In genomic region chr16:48155926-48156789, GRCh38 we compare ENCODE assay signal across 16 cellular contexts. TPM values are rescaled to one million over a fixed set of nuclear protein-coding genes. Genes with fewer than 3 reads are reported as not detected.
DNase-seq lines count a peak whose midpoint lies in the region; ATAC-seq and TF ChIP-seq lines count a peak whose summit lies in the region.
"Had no signal": no experiment of that assay in that cellular context is flagged by ENCODE, and none has a peak within 500 bp of the region (broad histone marks: within the 10 kb centered on the region; RNA-seq: fewer than 3 reads in every experiment).

Gene ABCC12, minus strand, starts transcription at chr16:48155993. Its CDS starts 9,569 bp downstream, at chr16:48146424.

- H3K9ac ChIP-seq in IMR-90 (ENCODE audit: low read depth, low read length): no peak within 1 kb of the TSS
- no peak within 1 kb of the TSS for H3K9ac ChIP-seq in endodermal cell (ENCODE audit: extremely low read depth, low read length, poor library complexity, severe bottlenecking)

- H3K4me2 ChIP-seq in IMR-90 (ENCODE audit: low read depth, low read length): peak within 1 kb of the TSS; percentile 38; the same call in 1 of the 2 replicates

- 37% methylated on average over 8 of the region's 24 CpGs; no CpG with 5 or more reads in 1 of the 2 experiments for WGBS in IMR-90 (ENCODE audit: extremely low coverage in 2 of 2, insufficient read length in 1 of 2), 2 experiments
- WGBS in endodermal cell (ENCODE audit: insufficient coverage in 1 of 2, insufficient read length in 1 of 2), 2 experiments: 82 to 83% methylated on average over 14 to 20 of the region's 24 CpGs

- peak within 1 kb of the TSS; percentile 44; the same call in 1 of the 2 replicates for H3K4me3 ChIP-seq in ACC112 (ENCODE audit: low read depth, low read length)
- H3K4me3 ChIP-seq in IMR-90 (ENCODE audit: insufficient read depth, low read depth, low read length): no peak within 1 kb of the TSS
- peak within 1 kb of the TSS; percentile 26 for H3K4me3 ChIP-seq in choroid plexus epithelial cell (ENCODE audit: low read depth, low read length)
- no peak within 1 kb of the TSS for H3K4me3 ChIP-seq in endodermal cell (ENCODE audit: low read length)
- H3K4me3 ChIP-seq: body of pancreas, right lobe of liver had no signal

- H3K27ac ChIP-seq in ACC112 (ENCODE audit: low read depth, low read length) (no peak within 1 kb of the TSS), IMR-90 (ENCODE audit: insufficient read depth, low read length) (no peak within 1 kb of the TSS), endodermal cell (ENCODE audit: low read depth, low read length) (no peak within 1 kb of the TSS)
- H3K27ac ChIP-seq: body of pancreas, neutrophil, right lobe of liver had no signal

- intact Hi-C loops in IMR-90 (cut with micrococcal nuclease): loop anchor here (1.0 to 10.0 kb wide), 7 partner anchors 101 to 1119 kb away; partner anchors contain the start of genes ITFG1 and PHKB

- no peak within 1 kb of the TSS for H3K56ac ChIP-seq in IMR-90 (ENCODE audit: extremely low read depth, insufficient read depth, low read length)

- H2BK15ac ChIP-seq in IMR-90 (ENCODE audit: low read depth, low read length): peak within 1 kb of the TSS; percentile 70; the same call in 2 of the 3 replicates

- peaks cover 25% of the 10 kb centered on the region for H3K4me1 ChIP-seq in ACC112 (ENCODE audit: control insufficient read depth, insufficient read depth, low read length, unreplicated experiment)
- peaks cover 2% of the 10 kb centered on the region for H3K4me1 ChIP-seq in IMR-90 (ENCODE audit: control insufficient read depth, insufficient read depth, low read length)
- H3K4me1 ChIP-seq in endodermal cell (ENCODE audit: control insufficient read depth, insufficient read depth, low read length): no peaks in the 10 kb centered on the region
- H3K4me1 ChIP-seq: body of pancreas, right lobe of liver had no signal

- H3K9me1 ChIP-seq in IMR-90 (ENCODE audit: insufficient read depth, low read length): 0 out of 2 replicates have a peak, but pooled peaks cover 5% of the 10 kb centered on the region

- ATAC-seq in IMR-90 (ENCODE audit: low read depth) (no peak), HG03196 (IDR thresholded peaks at IDR 0.05; ENCODE audit: unreplicated experiment) (no peak), GM21360 (IDR thresholded peaks at IDR 0.05; ENCODE audit: unreplicated experiment) (no peak)

- peak within 1 kb of the TSS in 1 of 2 experiments; percentile 31; a peak in 1 of 4 replicates for H4K8ac ChIP-seq in IMR-90 (ENCODE audit: low read depth in 2 of 2, low read length in 2 of 2)

- no peaks in the 10 kb centered on the region for H3K79me2 ChIP-seq in ACC112 (ENCODE audit: control insufficient read depth, insufficient read depth, low read length, unreplicated experiment)

- H3K4me1 Mint-ChIP-seq in endodermal cell: no peaks in the 10 kb centered on the region

- no peak for TF ChIP-seq RAD21 in IMR-90 (IDR thresholded peaks at IDR 0.05; ENCODE audit: low read length)

- H3K23ac ChIP-seq in IMR-90 (ENCODE audit: low read depth, low read length): no peak within 1 kb of the TSS

- no peak within 1 kb of the TSS for H2BK5ac ChIP-seq in IMR-90 (ENCODE audit: low read depth, low read length, poor library complexity, severe bottlenecking)

- no peaks in the 10 kb centered on the region for H3K9me3 Mint-ChIP-seq in endodermal cell
- H3K9me3 Mint-ChIP-seq: activated naive CD4-positive, alpha-beta T cell treated with anti-CD3 and anti-CD28 coated beads, Interleukin-2, amount 10 ng/mL, durations not matched to agents 7 days and 5 days; dendritic cell treated with granulocyte-macrophage colony-stimulating factor and Interleukin-4, amounts not matched to agents 40 ng/mL and 50 ng/mL, for 4 days; IgD-negative memory B cell had no signal

- POLR2A ChIA-PET in IMR-90 (lab: Charles Lee; ENCODE audit: unreplicated experiment): no interaction called here

- H3K9me3 ChIP-seq in IMR-90 (ENCODE audit: control insufficient read depth, insufficient read depth, low read length) (no peaks in the 10 kb centered on the region), endodermal cell (ENCODE audit: control insufficient read depth, low read length) (no peaks in the 10 kb centered on the region)
- H3K9me3 ChIP-seq: body of pancreas, neutrophil, right lobe of liver had no signal

- H3K36me3 Mint-ChIP-seq in endodermal cell (ENCODE audit: low read depth): no peaks in the 10 kb centered on the region
- H3K36me3 Mint-ChIP-seq: activated naive CD4-positive, alpha-beta T cell treated with anti-CD3 and anti-CD28 coated beads, Interleukin-2, amount 10 ng/mL, durations not matched to agents 7 days and 5 days; IgD-negative memory B cell had no signal

- TF ChIP-seq POLR2A in IMR-90 (IDR thresholded peaks at IDR 0.05; ENCODE audit: low read depth, low read length): no peak

- no peak within 1 kb of the TSS for H3K27ac Mint-ChIP-seq in endodermal cell
- H3K27ac Mint-ChIP-seq: activated CD4-positive, alpha-beta T cell treated with anti-CD3 and anti-CD28 coated beads for 36 hours; activated naive CD4-positive, alpha-beta T cell treated with anti-CD3 and anti-CD28 coated beads, Interleukin-2, amount 10 ng/mL, durations not matched to agents 7 days and 5 days; dendritic cell treated with granulocyte-macrophage colony-stimulating factor and Interleukin-4, amounts not matched to agents 40 ng/mL and 50 ng/mL, for 4 days; IgD-negative memory B cell had no signal

- H4K91ac ChIP-seq in IMR-90 (ENCODE audit: insufficient read depth, low read depth, low read length): peak within 1 kb of the TSS; percentile 23; the same call in 1 of the 2 replicates

- H2BK20ac ChIP-seq in IMR-90 (ENCODE audit: low read depth, low read length): peak within 1 kb of the TSS; percentile 91

- H3K36me3 ChIP-seq in ACC112 (ENCODE audit: insufficient read depth, low read length) (no peaks in the 10 kb centered on the region), IMR-90 (ENCODE audit: control insufficient read depth, insufficient read depth, low read length) (no peaks in the 10 kb centered on the region), endodermal cell (ENCODE audit: control insufficient read depth, insufficient read depth, low read length) (no peaks in the 10 kb centered on the region)
- H3K36me3 ChIP-seq: neutrophil, right lobe of liver had no signal

- DNase-seq in IMR-90 (no peak), choroid plexus epithelial cell (ENCODE audit: low read depth) (no peak), mesenteric fat pad (ENCODE audit: low spot score) (peak; percentile 81), medulla oblongata (ENCODE audit: extremely low spot score) (no peak), endodermal cell (no peak)

- in situ Hi-C loops in IMR-90 (cut with MboI; ENCODE audit: low sequenced_read_pairs): loop anchor here (5.0 to 25.0 kb wide), 3 partner anchors 104 to 694 kb away; partner anchors contain the start of genes ITFG1 and PHKB

- CTCF ChIA-PET in IMR-90 (lab: Yijun Ruan, JAX): interaction anchor here (0.6 to 2.4 kb wide), 3 partner anchors 9 to 1014 kb away, joined by 3 to 11 read pairs (median 4); no protein-coding TSS in a partner anchor

- no peaks in the 10 kb centered on the region for H4K20me1 ChIP-seq in IMR-90 (ENCODE audit: insufficient read depth, low read length)

- peak within 1 kb of the TSS; percentile 66 for H3K4ac ChIP-seq in IMR-90 (ENCODE audit: low read depth, low read length)

- H2AK9ac ChIP-seq in IMR-90 (replicated peaks; ENCODE audit: low read depth, low read length, poor library complexity): peak within 1 kb of the TSS; percentile 73

- no peak within 1 kb of the TSS for H4K5ac ChIP-seq in IMR-90 (ENCODE audit: low read depth, low read length)

- peaks cover 12% of the 10 kb centered on the region for H3K27me3 Mint-ChIP-seq in endodermal cell (ENCODE audit: insufficient read depth)

- dilution Hi-C loops in IMR-90 (cut with HindIII; ENCODE audit: low sequenced_read_pairs, unreplicated experiment): no loop called here

- no peaks in the 10 kb centered on the region for H3K27me3 ChIP-seq in ACC112 (ENCODE audit: insufficient read depth, low read length)
- no peaks in the 10 kb centered on the region for H3K27me3 ChIP-seq in IMR-90 (ENCODE audit: control insufficient read depth, insufficient read depth, low read length)
- no peaks in the 10 kb centered on the region for H3K27me3 ChIP-seq in endodermal cell (ENCODE audit: control insufficient read depth, insufficient read depth, low read length, poor library complexity, severe bottlenecking)
- H3K27me3 ChIP-seq: body of pancreas, right lobe of liver had no signal

- H3K79me1 ChIP-seq in IMR-90 (ENCODE audit: low read depth in 1 of 2, low read length in 2 of 2): no peaks in the 10 kb centered on the region

- no peak within 1 kb of the TSS for H3K4me3 Mint-ChIP-seq in endodermal cell
- H3K4me3 Mint-ChIP-seq: activated CD4-positive, alpha-beta T cell treated with anti-CD3 and anti-CD28 coated beads for 36 hours; activated naive CD4-positive, alpha-beta T cell treated with anti-CD3 and anti-CD28 coated beads, Interleukin-2, amount 10 ng/mL, durations not matched to agents 7 days and 5 days; dendritic cell treated with granulocyte-macrophage colony-stimulating factor and Interleukin-4, amounts not matched to agents 40 ng/mL and 50 ng/mL, for 4 days had no signal

- TF ChIP-seq CTCF in IMR-90 (conservative IDR thresholded peaks at IDR 0.05; ENCODE audit: low read depth, low read length): no peak
- no peak for TF ChIP-seq CTCF in choroid plexus epithelial cell (conservative IDR thresholded peaks at IDR 0.05; ENCODE audit: low read depth, low read length)
- TF ChIP-seq CTCF in endodermal cell (conservative IDR thresholded peaks at IDR 0.05): no peak

- H3K14ac ChIP-seq in IMR-90 (replicated peaks; ENCODE audit: low read depth, low read length): no peak within 1 kb of the TSS

- H2AFZ ChIP-seq in ACC112 (ENCODE audit: low read length, unreplicated experiment): peak within 1 kb of the TSS; percentile 47
- H2AFZ ChIP-seq in IMR-90 (replicated peaks; ENCODE audit: low read length, poor library complexity): peak within 1 kb of the TSS; percentile 80

- no peak within 1 kb of the TSS for H3K18ac ChIP-seq in IMR-90 (ENCODE audit: low read depth, low read length)

- peak within 1 kb of the TSS; percentile 51 for H2AK5ac ChIP-seq in IMR-90 (ENCODE audit: low read depth, low read length)

- BruUV-seq in IMR-90 (replicated peaks; lab: Mats Ljungman, UMichigan): no TSS peak

- peak within 1 kb of the TSS; percentile 83 for H2BK120ac ChIP-seq in IMR-90 (ENCODE audit: low read depth, low read length)

TF ChIP-seq in IMR-90, 13 proteins besides CTCF, POLR2A, EP300 and RAD21 (continues in another document):
- TF ChIP-seq CEBPB (IDR thresholded peaks at IDR 0.05; ENCODE audit: low read depth, low read length) (no peak), RCOR1 (IDR thresholded peaks at IDR 0.05; ENCODE audit: insufficient replicate concordance, low read length) (no peak), BHLHE40 (IDR thresholded peaks at IDR 0.05; ENCODE audit: low read depth, low read length) (no peak), MXI1 (IDR thresholded peaks at IDR 0.05; ENCODE audit: borderline replicate concordance, low read depth, low read length) (no peak)

RNA-seq across cellular contexts. Expression of gene ABCC12, which starts in this region (rescaled TPM):
- total RNA-seq in IMR-90 (2012; rRNA removed): under 0.01 TPM in 2 replicates
- polyA plus RNA-seq in IMR-90 (2012; rRNA removed): not detected in 2 replicates
- polyA plus RNA-seq in IMR-90 (2012; cell fraction: cytosol; rRNA removed): not detected in 2 replicates
- polyA plus RNA-seq in IMR-90 (2012; cell fraction: nucleus; rRNA removed; ENCODE audit: low replicate concordance): 0.03 and 0.05 TPM in 2 replicates
- not detected for total RNA-seq in mesenteric fat pad
- 1 to 10 TPM in 1 of 2 donors, under 1 TPM in 1; 0.35 to 1.2 TPM for total RNA-seq in endodermal cell
- polyA plus RNA-seq in endodermal cell (2013, experiment 1 of 2): not detected
- polyA plus RNA-seq in endodermal cell (2013, experiment 2 of 2): not detected
- total RNA-seq: activated CD4-positive, alpha-beta T cell treated with anti-CD3 and anti-CD28 coated beads for 36 hours; body of pancreas; SK-MEL-5 had no signal
- polyA plus RNA-seq: IgD-negative memory B cell had no signal

Comparison
In these comparisons a context has a peak if more than half of its experiments do, and no peak if none do; other contexts are left out.
1. Peak in DNase-seq in mesenteric fat pad; RNA of the gene not detected or under 1 TPM.
2. H3K4me3 ChIP-seq: peak in ACC112 (single experiment) and choroid plexus epithelial cell (single experiment); none in IMR-90 (single experiment) and endodermal cell (single experiment).